33 cellular contexts compared by ENCODE assay signal in the genomic region with DNA sequence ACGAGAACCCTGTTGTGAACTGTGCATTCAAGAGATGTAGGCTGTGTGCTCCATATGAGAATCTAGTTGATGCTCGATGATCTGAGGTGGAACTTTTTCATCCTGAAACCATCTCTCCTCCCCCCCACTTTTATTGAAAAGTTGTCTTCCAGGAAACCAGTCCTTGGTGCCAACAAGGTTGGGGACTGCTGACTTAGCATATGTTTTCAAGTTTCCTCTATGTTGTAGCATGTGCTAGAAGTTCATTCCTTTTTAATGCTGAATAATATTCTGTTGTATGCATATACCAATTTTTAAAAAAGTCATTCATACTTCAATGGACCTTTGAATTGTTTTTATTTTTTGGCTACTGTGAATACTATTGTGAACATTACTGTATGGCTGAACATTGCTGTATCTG.
"Had no signal": no experiment of that assay in that cellular context is flagged by ENCODE, and none has a peak within 500 bp of the region (broad histone marks: within the 10 kb centered on the region; RNA-seq: fewer than 3 reads in every experiment).

No MANE protein-coding gene starts in this region.

- H3K36me3 ChIP-seq: adrenal gland, breast epithelium, cardiac muscle cell had no signal

- H3K9me3 Mint-ChIP-seq: activated CD4-positive, alpha-beta memory T cell treated with anti-CD3 and anti-CD28 coated beads for 36 hours; activated CD4-positive, alpha-beta T cell treated with anti-CD3 and anti-CD28 coated beads, Interleukin-2, amount 10 ng/mL, durations not matched to agents 24 days and 14 days; activated naive CD4-positive, alpha-beta T cell treated with anti-CD3 and anti-CD28 coated beads for 36 hours; activated naive CD4-positive, alpha-beta T cell treated with anti-CD3 and anti-CD28 coated beads, Interleukin-2, amount 50 U/mL, for 24 hours; activated naive CD8-positive, alpha-beta T cell treated with anti-CD3 and anti-CD28 coated beads for 36 hours; activated naive CD8-positive, alpha-beta T cell treated with anti-CD3 and anti-CD28 coated beads, Interleukin-2, amount 50 U/mL, for 24 hours; activated T-helper 1 cell treated with anti-CD3 and anti-CD28 coated beads, Interleukin-12 subunit alpha, Interleukin-12 subunit beta, Interleukin-2, Interleukin-4 antibody, amounts not matched to agents 30 ng/mL and 10 ng/mL and 1 ng/mL, durations not matched to agents 14 hours and 24 hours and 36 hours; activated T-helper 2 cell treated with anti-CD3 and anti-CD28 coated beads, Interferon-gamma antibody, Interleukin-2, Interleukin-4, amounts not matched to agents 10 μg/mL and 5 μg/mL and 100 μg/mL, durations not matched to agents 14 hours and 24 hours and 36 hours; central memory CD8-positive, alpha-beta T cell; dendritic cell treated with granulocyte-macrophage colony-stimulating factor and Interleukin-4, amounts not matched to agents 40 ng/mL and 50 ng/mL, for 4 days had no signal

- ATAC-seq: activated CD4-positive, alpha-beta T cell treated with anti-CD3 and anti-CD28 coated beads for 36 hours; activated CD8-positive, alpha-beta memory T cell treated with anti-CD3 and anti-CD28 coated beads, Interleukin-2, amount 10 ng/mL, durations not matched to agents 7 days and 5 days; activated CD8-positive, alpha-beta T cell treated with anti-CD3 and anti-CD28 coated beads, Interleukin-2, amount 10 ng/mL, durations not matched to agents 7 days and 5 days; activated naive CD8-positive, alpha-beta T cell treated with anti-CD3 and anti-CD28 coated beads, Interleukin-2, amount 50 U/mL, for 24 hours; esophagus mucosa had no signal

- FAIRE-seq: frontal cortex had no signal

- H3K36me3 Mint-ChIP-seq: activated CD4-positive, alpha-beta memory T cell treated with anti-CD3 and anti-CD28 coated beads for 36 hours; activated CD8-positive, alpha-beta memory T cell treated with anti-CD3 and anti-CD28 coated beads, Interleukin-2, amount 10 ng/mL, durations not matched to agents 7 days and 5 days; activated naive CD4-positive, alpha-beta T cell treated with anti-CD3 and anti-CD28 coated beads, Interleukin-2, amount 50 U/mL, for 24 hours; activated naive CD8-positive, alpha-beta T cell treated with anti-CD3 and anti-CD28 coated beads for 36 hours; brain had no signal

- DNase-seq: activated CD4-positive, alpha-beta memory T cell treated with anti-CD3 and anti-CD28 coated beads for 36 hours; activated CD4-positive, alpha-beta T cell treated with anti-CD3 and anti-CD28 coated beads for 36 hours; activated CD4-positive, alpha-beta T cell treated with anti-CD3 and anti-CD28 coated beads, Interleukin-2, amount 10 ng/mL, durations not matched to agents 24 days and 14 days; activated CD4-positive, CD25-positive, alpha-beta regulatory T cell; activated CD4-positive, CD25-positive, alpha-beta regulatory T cell treated with anti-CD3 and anti-CD28 coated beads, Interleukin-2, amount 50 U/mL, for 72 hours; activated CD8-positive, alpha-beta memory T cell treated with anti-CD3 and anti-CD28 coated beads, Interleukin-2, amount 10 ng/mL, durations not matched to agents 7 days and 5 days; activated CD8-positive, alpha-beta memory T cell treated with anti-CD3 and anti-CD28 coated beads, Interleukin-2, amount 50 U/mL, for 4 hours; activated CD8-positive, alpha-beta T cell treated with anti-CD3 and anti-CD28 coated beads, Interleukin-2, amount 10 ng/mL, durations not matched to agents 7 days and 5 days; activated effector memory CD4-positive, alpha-beta T cell treated with anti-CD3 and anti-CD28 coated beads, Interleukin-2, amount 50 U/mL, for 16 hours; activated naive CD4-positive, alpha-beta T cell treated with anti-CD3 and anti-CD28 coated beads for 36 hours; activated naive CD8-positive, alpha-beta T cell treated with anti-CD3 and anti-CD28 coated beads for 36 hours; activated naive CD8-positive, alpha-beta T cell treated with anti-CD3 and anti-CD28 coated beads, Interleukin-2, amount 50 U/mL, for 24 hours; activated T-cell treated with anti-CD3 and anti-CD28 coated beads, Interleukin-2, amount 50 U/mL, for 1 hour; activated T-cell treated with anti-CD3 and anti-CD28 coated beads, Interleukin-2, amount 50 U/mL, for 48 hours; adrenal gland; amygdala; aorta; dorsolateral prefrontal cortex; effector memory CD4-positive, alpha-beta T cell; endodermal cell; foreskin fibroblast; T-helper 2 cell had no signal

- H3K27ac Mint-ChIP-seq: activated CD4-positive, alpha-beta memory T cell treated with anti-CD3 and anti-CD28 coated beads for 36 hours; activated CD4-positive, alpha-beta T cell treated with anti-CD3 and anti-CD28 coated beads for 36 hours; activated CD4-positive, alpha-beta T cell treated with anti-CD3 and anti-CD28 coated beads, Interleukin-2, amount 10 ng/mL, durations not matched to agents 24 days and 14 days; activated CD8-positive, alpha-beta memory T cell treated with anti-CD3 and anti-CD28 coated beads, Interleukin-2, amount 10 ng/mL, durations not matched to agents 7 days and 5 days; activated CD8-positive, alpha-beta T cell treated with anti-CD3 and anti-CD28 coated beads, Interleukin-2, amount 10 ng/mL, durations not matched to agents 7 days and 5 days; activated naive CD4-positive, alpha-beta T cell treated with anti-CD3 and anti-CD28 coated beads for 36 hours; activated naive CD4-positive, alpha-beta T cell treated with anti-CD3 and anti-CD28 coated beads, Interleukin-2, amount 50 U/mL, for 24 hours; activated naive CD8-positive, alpha-beta T cell treated with anti-CD3 and anti-CD28 coated beads for 36 hours; activated naive CD8-positive, alpha-beta T cell treated with anti-CD3 and anti-CD28 coated beads, Interleukin-2, amount 50 U/mL, for 24 hours; activated T-helper 1 cell treated with anti-CD3 and anti-CD28 coated beads, Interleukin-12 subunit alpha, Interleukin-12 subunit beta, Interleukin-2, Interleukin-4 antibody, amounts not matched to agents 30 ng/mL and 10 ng/mL and 1 ng/mL, durations not matched to agents 14 hours and 24 hours and 36 hours; activated T-helper 2 cell treated with anti-CD3 and anti-CD28 coated beads, Interferon-gamma antibody, Interleukin-2, Interleukin-4, amounts not matched to agents 10 μg/mL and 5 μg/mL and 100 μg/mL, durations not matched to agents 14 hours and 24 hours and 36 hours; brain; dendritic cell treated with granulocyte-macrophage colony-stimulating factor and Interleukin-4, amounts not matched to agents 40 ng/mL and 50 ng/mL, for 4 days; endodermal cell had no signal

- H3K4me1 Mint-ChIP-seq: activated CD4-positive, alpha-beta T cell treated with anti-CD3 and anti-CD28 coated beads, Interleukin-2, amount 10 ng/mL, durations not matched to agents 24 days and 14 days; activated CD8-positive, alpha-beta memory T cell treated with anti-CD3 and anti-CD28 coated beads, Interleukin-2, amount 10 ng/mL, durations not matched to agents 7 days and 5 days; central memory CD8-positive, alpha-beta T cell had no signal

- H3K27ac ChIP-seq: adrenal gland, breast epithelium, cardiac muscle cell, dorsolateral prefrontal cortex had no signal

- H3K27me3 ChIP-seq: adrenal gland, breast epithelium, cardiac muscle cell had no signal

- H3K27me3 Mint-ChIP-seq: activated CD4-positive, alpha-beta memory T cell treated with anti-CD3 and anti-CD28 coated beads for 36 hours; activated CD4-positive, alpha-beta T cell treated with anti-CD3 and anti-CD28 coated beads for 36 hours; activated CD8-positive, alpha-beta memory T cell treated with anti-CD3 and anti-CD28 coated beads, Interleukin-2, amount 10 ng/mL, durations not matched to agents 7 days and 5 days; activated naive CD4-positive, alpha-beta T cell treated with anti-CD3 and anti-CD28 coated beads, Interleukin-2, amount 50 U/mL, for 24 hours; activated naive CD8-positive, alpha-beta T cell treated with anti-CD3 and anti-CD28 coated beads for 36 hours; activated naive CD8-positive, alpha-beta T cell treated with anti-CD3 and anti-CD28 coated beads, Interleukin-2, amount 50 U/mL, for 24 hours; brain; central memory CD8-positive, alpha-beta T cell; dendritic cell treated with granulocyte-macrophage colony-stimulating factor and Interleukin-4, amounts not matched to agents 40 ng/mL and 50 ng/mL, for 4 days had no signal

- H3K4me3 Mint-ChIP-seq: activated CD4-positive, alpha-beta memory T cell treated with anti-CD3 and anti-CD28 coated beads for 36 hours; activated CD4-positive, alpha-beta T cell treated with anti-CD3 and anti-CD28 coated beads for 36 hours; activated CD4-positive, alpha-beta T cell treated with anti-CD3 and anti-CD28 coated beads, Interleukin-2, amount 10 ng/mL, durations not matched to agents 24 days and 14 days; activated CD8-positive, alpha-beta memory T cell treated with anti-CD3 and anti-CD28 coated beads, Interleukin-2, amount 10 ng/mL, durations not matched to agents 7 days and 5 days; activated CD8-positive, alpha-beta T cell treated with anti-CD3 and anti-CD28 coated beads, Interleukin-2, amount 10 ng/mL, durations not matched to agents 7 days and 5 days; activated naive CD4-positive, alpha-beta T cell treated with anti-CD3 and anti-CD28 coated beads for 36 hours; activated naive CD4-positive, alpha-beta T cell treated with anti-CD3 and anti-CD28 coated beads, Interleukin-2, amount 50 U/mL, for 24 hours; activated naive CD8-positive, alpha-beta T cell treated with anti-CD3 and anti-CD28 coated beads for 36 hours; activated naive CD8-positive, alpha-beta T cell treated with anti-CD3 and anti-CD28 coated beads, Interleukin-2, amount 50 U/mL, for 24 hours; activated T-helper 1 cell treated with anti-CD3 and anti-CD28 coated beads, Interleukin-12 subunit alpha, Interleukin-12 subunit beta, Interleukin-2, Interleukin-4 antibody, amounts not matched to agents 30 ng/mL and 10 ng/mL and 1 ng/mL, durations not matched to agents 14 hours and 24 hours and 36 hours; brain; central memory CD8-positive, alpha-beta T cell; dendritic cell treated with granulocyte-macrophage colony-stimulating factor and Interleukin-4, amounts not matched to agents 40 ng/mL and 50 ng/mL, for 4 days; endodermal cell had no signal

- H3K4me3 ChIP-seq: adrenal gland, breast epithelium, cardiac muscle cell, coronary artery, dorsolateral prefrontal cortex had no signal

- H3K4me1 ChIP-seq: breast epithelium had no signal

- H3K9me3 ChIP-seq: adrenal gland, breast epithelium had no signal
